In the genomic region with DNA sequence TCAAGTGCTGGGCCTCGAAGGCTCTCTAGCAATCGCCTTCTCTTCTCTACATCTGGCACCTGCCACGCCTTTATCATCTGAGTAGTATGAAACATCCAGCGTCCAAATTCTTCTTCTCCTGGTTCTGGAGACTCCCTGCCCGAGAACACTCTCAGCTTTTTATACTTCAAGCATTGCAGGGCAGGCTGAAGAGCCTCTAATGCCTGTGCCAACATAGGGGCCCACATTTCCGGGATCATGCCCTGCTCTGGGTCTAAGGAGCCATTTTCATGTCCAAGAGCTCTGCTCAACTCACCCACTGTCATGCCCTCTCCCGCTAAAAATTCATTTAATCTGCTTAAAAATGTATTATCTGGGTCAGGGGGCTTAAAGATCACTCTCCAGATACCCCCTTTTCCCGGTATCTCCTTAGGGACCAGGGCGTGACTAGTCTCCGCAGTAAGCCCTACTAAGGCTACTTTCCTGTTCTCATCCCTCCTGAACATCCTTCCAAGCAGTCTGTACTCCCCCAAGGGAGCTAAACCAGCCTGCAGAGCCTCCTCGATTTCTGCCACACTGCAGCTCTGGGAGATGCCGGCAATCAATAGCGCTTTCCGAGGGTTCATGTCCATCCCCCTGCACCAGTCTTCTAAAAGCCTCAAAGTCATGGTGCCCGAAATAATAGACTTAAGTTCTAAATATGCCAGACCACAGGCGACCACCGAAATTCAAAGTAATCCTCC, we compare ENCODE assay signal across 8 cellular contexts. TPM values are rescaled to one million over a fixed set of nuclear protein-coding genes. Genes with fewer than 3 reads are reported as not detected.
A peak's percentile ranks its signal among the peaks of the same experiment; 100 is the strongest.
DNase-seq lines count a peak whose midpoint lies in the region; ATAC-seq and TF ChIP-seq lines count a peak whose summit lies in the region.

No MANE protein-coding gene starts in this region.

- no peaks in the 10 kb centered on the region for H3K9me2 ChIP-seq in OCI-LY7 (ENCODE audit: insufficient read depth, low read length)

- H3K23ac ChIP-seq in trophoblast cell (ENCODE audit: low read length) = no peak overlapping the region

- H3K9me3 ChIP-seq in DND-41 (ENCODE audit: insufficient read depth, low read length, severe bottlenecking) = no peaks in the 10 kb centered on the region
- no peaks in the 10 kb centered on the region for H3K9me3 ChIP-seq in OCI-LY7 (ENCODE audit: low read length)
- H3K9me3 ChIP-seq in trophoblast cell (ENCODE audit: insufficient read depth, low read depth, low read length) = no peaks in the 10 kb centered on the region

- H4K91ac ChIP-seq in trophoblast cell (ENCODE audit: low read depth, low read length) = no peak overlapping the region

- H3K14ac ChIP-seq in trophoblast cell (ENCODE audit: low read length) = no peak overlapping the region

- ATAC-seq in DND-41 (ENCODE audit: insufficient read depth, low read depth) (no peak), HG03175 (IDR thresholded peaks at IDR 0.05; ENCODE audit: unreplicated experiment) (no peak)

- TF ChIP-seq CTCF in DND-41 (IDR thresholded peaks at IDR 0.05; ENCODE audit: borderline replicate concordance, extremely low read depth, low read length, poor library complexity, severe bottlenecking) (no peak), OCI-LY7 (conservative IDR thresholded peaks at IDR 0.05; ENCODE audit: low read length) (no peak), epithelial cell of proximal tubule (conservative IDR thresholded peaks at IDR 0.05; ENCODE audit: low read depth, low read length) (no peak)

- H2BK120ac ChIP-seq in trophoblast cell (ENCODE audit: insufficient read depth, low read length, poor library complexity) = no peak overlapping the region

- H2AFZ ChIP-seq in DND-41 (ENCODE audit: low read depth, low read length) (peak overlapping the region; percentile 95), OCI-LY7 (ENCODE audit: low read length) (peak overlapping the region; percentile 92; the same call in 1 of the 2 replicates), trophoblast cell (ENCODE audit: insufficient read depth, low read length, poor library complexity) (no peak overlapping the region)

- H4K8ac ChIP-seq in trophoblast cell (ENCODE audit: low read depth, low read length) = no peak overlapping the region

- H3K36me3 ChIP-seq in DND-41 (ENCODE audit: insufficient read depth, low read length) = peaks cover 36% of the 10 kb centered on the region
- H3K36me3 ChIP-seq in OCI-LY7 (ENCODE audit: insufficient read depth, low read length) = peaks cover 28% of the 10 kb centered on the region
- H3K36me3 ChIP-seq in trophoblast cell (ENCODE audit: control insufficient read depth in 1 of 2, insufficient read depth in 2 of 2, low read length in 2 of 2) = peaks cover 4 to 5% of the 10 kb centered on the region in 2 experiments

- no peaks in the 10 kb centered on the region for H3K27me3 ChIP-seq in DND-41 (ENCODE audit: insufficient read depth, low read length, poor library complexity)
- H3K27me3 ChIP-seq in trophoblast cell (ENCODE audit: insufficient read depth, low read length) = no peaks in the 10 kb centered on the region

- H3K4me3 ChIP-seq in DND-41 (ENCODE audit: low read depth in 1 of 2, low read length in 2 of 2) (peak overlapping the region; percentile 85 to 99), OCI-LY7 (ENCODE audit: low read depth, low read length, poor library complexity, severe bottlenecking) (peak overlapping the region; percentile 100), epithelial cell of proximal tubule (ENCODE audit: low read depth, low read length) (peak overlapping the region; percentile 98), trophoblast cell (ENCODE audit: low read depth, low read length) (peak overlapping the region; percentile 90)

- no peak overlapping the region for H2AK5ac ChIP-seq in trophoblast cell (ENCODE audit: low read length)

- H3K4ac ChIP-seq in trophoblast cell (ENCODE audit: low read depth, low read length) = no peak overlapping the region

- CTCF ChIA-PET in OCI-LY7 (lab: Charles Lee; ENCODE audit: unreplicated experiment) = interaction anchor here (0.8 to 1.0 kb wide), 3 partner anchors 11 to 23 kb away, joined by 3 read pairs; a partner anchor contains a TSS

- no peak overlapping the region for H3K18ac ChIP-seq in trophoblast cell (ENCODE audit: low read length)

- no CpG with 5 or more reads among the region's 17 CpGs for WGBS in trophoblast cell (ENCODE audit: extremely low coverage, insufficient coverage, insufficient read length)

- peaks cover 32% of the 10 kb centered on the region for H4K20me1 ChIP-seq in DND-41 (ENCODE audit: insufficient read depth, low read length)
- H4K20me1 ChIP-seq in OCI-LY7 (ENCODE audit: insufficient read depth, low read length) = no peaks in the 10 kb centered on the region

- intact Hi-C loops in OCI-LY7 (cut with micrococcal nuclease; ENCODE audit: unreplicated experiment) = loop anchor here (2.0 kb wide), 1 partner anchor 69 kb away; a partner anchor contains a TSS

- H3K4me1 ChIP-seq in DND-41 (ENCODE audit: insufficient read depth, low read length) = peaks cover 25% of the 10 kb centered on the region
- peaks cover 21% of the 10 kb centered on the region for H3K4me1 ChIP-seq in OCI-LY7 (ENCODE audit: insufficient read depth, low read length, poor library complexity, severe bottlenecking)
- peaks cover 2 to 3% of the 10 kb centered on the region in 2 experiments for H3K4me1 ChIP-seq in trophoblast cell (ENCODE audit: control insufficient read depth in 1 of 2, insufficient read depth in 2 of 2, low read length in 2 of 2)

- peak overlapping the region; percentile 78 for H3K4me2 ChIP-seq in DND-41 (ENCODE audit: insufficient read depth, low read length)
- H3K4me2 ChIP-seq in OCI-LY7 (ENCODE audit: low read length) = peak overlapping the region; percentile 87
- peak overlapping the region; percentile 78 for H3K4me2 ChIP-seq in trophoblast cell (ENCODE audit: low read length)

- H3K79me1 ChIP-seq in trophoblast cell (ENCODE audit: low read length) = peaks cover 8% of the 10 kb centered on the region

- H2BK5ac ChIP-seq in trophoblast cell (ENCODE audit: low read depth, low read length, poor library complexity) = no peak overlapping the region

- H3K9ac ChIP-seq in DND-41 (ENCODE audit: low read depth, low read length) (peak overlapping the region; percentile 99), trophoblast cell (ENCODE audit: low read length) (no peak overlapping the region)

- BruUV-seq in OCI-LY7 (replicated peaks; lab: Mats Ljungman, UMichigan) = TSS peak; percentile 74

- H3K79me2 ChIP-seq in DND-41 (ENCODE audit: insufficient read depth, low read length) = peaks cover 50% of the 10 kb centered on the region
- peaks cover 44% of the 10 kb centered on the region for H3K79me2 ChIP-seq in OCI-LY7 (ENCODE audit: insufficient read depth, low read depth, low read length)
- peaks cover 3% of the 10 kb centered on the region for H3K79me2 ChIP-seq in trophoblast cell (ENCODE audit: control insufficient read depth, insufficient read depth, low read length, poor library complexity)

- POLR2A ChIA-PET in OCI-LY7 (lab: Charles Lee) = interaction anchor here (0.7 to 1.8 kb wide), 3 partner anchors 20 to 71 kb away, joined by 3 to 8 read pairs (median 5); a partner anchor contains a TSS

- no peak overlapping the region for H2BK12ac ChIP-seq in trophoblast cell (ENCODE audit: low read length)

- no peak overlapping the region for H4K12ac ChIP-seq in trophoblast cell (ENCODE audit: low read depth, low read length)

- DNase-seq in DND-41 = peak; percentile 32
- DNase-seq in OCI-LY7 (ENCODE audit: low spot score) = peak; percentile 20
- no peak for DNase-seq in epithelial cell of proximal tubule (ENCODE audit: low read depth)
- DNase-seq in trophoblast cell = no peak
- DNase-seq in OCI-M1 (lab: John Stamatoyannopoulos, UW) = no peak
- DNase-seq in DMS 273 (lab: John Stamatoyannopoulos, UW; ENCODE audit: unreplicated experiment) = no peak
- DNase-seq in activated CD4-positive, alpha-beta T cell treated with anti-CD3 and anti-CD28 coated beads, Interleukin-2, amount 50 U/mL, for 4 hours = no peak

- H3K27ac ChIP-seq in DND-41 (ENCODE audit: low read length) (peak overlapping the region; percentile 96), OCI-LY7 (ENCODE audit: low read depth, low read length, poor library complexity, severe bottlenecking) (peak overlapping the region; percentile 87), trophoblast cell (ENCODE audit: low read depth, low read length) (no peak overlapping the region)

RNA-seq across cellular contexts. Expression of a gene that starts 0.9 kb away (rescaled TPM):
- 31.2 and 34.3 TPM in 2 replicates for total RNA-seq in OCI-LY7 (2014; rRNA removed; shearing (Covaris generic))
- total RNA-seq in OCI-LY7 (2022) = 26.4 TPM in 2 replicates
- total RNA-seq in epithelial cell of proximal tubule = 13.7 and 19.7 TPM in 2 replicates
- 10.5 and 10.6 TPM in 2 replicates for polyA plus RNA-seq in trophoblast cell (2013)

RNA-seq across cellular contexts. Expression of a gene that starts 1.4 kb away (rescaled TPM):
- 9.3 and 12.0 TPM in 2 replicates for total RNA-seq in OCI-LY7 (2014; rRNA removed; shearing (Covaris generic))
- total RNA-seq in OCI-LY7 (2022) (17.9 and 19.7 TPM in 2 replicates), epithelial cell of proximal tubule (3.3 and 13.1 TPM in 2 replicates)
- polyA plus RNA-seq in trophoblast cell (2013) = 17.1 and 17.2 TPM in 2 replicates

RNA-seq across cellular contexts. Expression of a gene that starts 23.1 kb away (rescaled TPM):
- total RNA-seq in OCI-LY7 (2014; rRNA removed; shearing (Covaris generic)) = 54.8 and 78.7 TPM in 2 replicates
- total RNA-seq in OCI-LY7 (2022) = 27.9 and 28.9 TPM in 2 replicates
- total RNA-seq in epithelial cell of proximal tubule = 16.7 and 17.4 TPM in 2 replicates
- polyA plus RNA-seq in trophoblast cell (2013) = 8.5 and 8.9 TPM in 2 replicates

RNA-seq across cellular contexts. Expression of a gene that starts 23.3 kb away (rescaled TPM):
- total RNA-seq in OCI-LY7 (2014; rRNA removed; shearing (Covaris generic)) = 45.1 and 76.5 TPM in 2 replicates
- 38.1 and 38.5 TPM in 2 replicates for total RNA-seq in OCI-LY7 (2022)
- 24.8 and 45.7 TPM in 2 replicates for total RNA-seq in epithelial cell of proximal tubule
- polyA plus RNA-seq in trophoblast cell (2013) = 10.9 and 11.6 TPM in 2 replicates

Comparison
In these comparisons a context has a peak if more than half of its experiments do, and no peak if none do; other contexts are left out.
1. DNase-seq: peak in DND-41 (single experiment) and OCI-LY7 (single experiment); none in epithelial cell of proximal tubule (single experiment), trophoblast cell (0 of 2), OCI-M1 (single experiment), DMS 273 (single experiment) and activated CD4-positive, alpha-beta T cell treated with anti-CD3 and anti-CD28 coated beads, Interleukin-2, amount 50 U/mL, for 4 hours (0 of 2).
2. Peak in every context shown above with its lines, with median percentiles within 50 percentile points of each other: H3K4me2 ChIP-seq and H3K4me3 ChIP-seq.